In the genomic region with DNA sequence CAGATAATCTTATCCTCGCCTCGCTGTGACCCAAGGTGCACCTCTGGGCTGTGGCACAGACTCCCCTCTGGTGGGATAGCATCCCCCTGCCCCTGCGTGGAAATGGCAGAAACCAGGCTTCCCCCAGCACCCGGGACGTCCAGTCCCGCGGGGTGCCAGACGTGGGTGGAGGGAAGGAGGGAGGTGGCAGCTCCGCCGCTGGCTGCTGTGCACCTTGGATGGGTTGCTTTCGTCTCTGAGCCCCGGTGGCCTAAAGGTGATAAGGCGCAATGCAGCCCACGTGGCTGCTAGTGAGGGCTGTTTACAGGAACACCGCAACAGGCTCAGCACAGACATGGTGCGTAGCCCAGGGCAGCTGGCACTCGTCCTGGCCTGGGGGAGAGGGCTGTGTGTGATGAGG, we compare ENCODE assay signal across 2 cellular contexts.
TF ChIP-seq lines count a peak whose summit lies in the region.

No MANE protein-coding gene starts in this region.

TF ChIP-seq in A549, 52 proteins besides CTCF, POLR2A, EP300 and RAD21:
- TF ChIP-seq ZFP36 (IDR thresholded peaks at IDR 0.05; ENCODE audit: borderline replicate concordance, partially characterized antibody) (peak; percentile 22), RFX5 (IDR thresholded peaks at IDR 0.05) (no peak)
TF ChIP-seq in A549: peak in this region for 1.

TF ChIP-seq in K562, 482 proteins besides CTCF, POLR2A, EP300 and RAD21:
- TF ChIP-seq ZNF707 (CRISPR knock-in tag; conservative IDR thresholded peaks at IDR 0.05): no peak
- no peak for TF ChIP-seq NFATC3 (IDR thresholded peaks at IDR 0.05)
- TF ChIP-seq, protein P1, sequence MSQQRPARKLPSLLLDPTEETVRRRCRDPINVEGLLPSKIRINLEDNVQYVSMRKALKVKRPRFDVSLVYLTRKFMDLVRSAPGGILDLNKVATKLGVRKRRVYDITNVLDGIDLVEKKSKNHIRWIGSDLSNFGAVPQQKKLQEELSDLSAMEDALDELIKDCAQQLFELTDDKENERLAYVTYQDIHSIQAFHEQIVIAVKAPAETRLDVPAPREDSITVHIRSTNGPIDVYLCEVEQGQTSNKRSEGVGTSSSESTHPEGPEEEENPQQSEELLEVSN (IDR thresholded peaks at IDR 0.05; ENCODE audit: borderline replicate concordance in 1 of 2, extremely low read depth in 1 of 2, insufficient read depth in 1 of 2, insufficient read length in 1 of 2, low read depth in 1 of 2, low read length in 1 of 2, poor library complexity in 1 of 2, severe bottlenecking in 1 of 2): peak in 1 of 2 experiments; percentile 29
- no peak for TF ChIP-seq ZNF644 (tag; IDR thresholded peaks at IDR 0.05; ENCODE audit: low read depth)
- TF ChIP-seq PRMT5 (CRISPR knock-in tag; IDR thresholded peaks at IDR 0.05): no peak
- TF ChIP-seq, protein P2, sequence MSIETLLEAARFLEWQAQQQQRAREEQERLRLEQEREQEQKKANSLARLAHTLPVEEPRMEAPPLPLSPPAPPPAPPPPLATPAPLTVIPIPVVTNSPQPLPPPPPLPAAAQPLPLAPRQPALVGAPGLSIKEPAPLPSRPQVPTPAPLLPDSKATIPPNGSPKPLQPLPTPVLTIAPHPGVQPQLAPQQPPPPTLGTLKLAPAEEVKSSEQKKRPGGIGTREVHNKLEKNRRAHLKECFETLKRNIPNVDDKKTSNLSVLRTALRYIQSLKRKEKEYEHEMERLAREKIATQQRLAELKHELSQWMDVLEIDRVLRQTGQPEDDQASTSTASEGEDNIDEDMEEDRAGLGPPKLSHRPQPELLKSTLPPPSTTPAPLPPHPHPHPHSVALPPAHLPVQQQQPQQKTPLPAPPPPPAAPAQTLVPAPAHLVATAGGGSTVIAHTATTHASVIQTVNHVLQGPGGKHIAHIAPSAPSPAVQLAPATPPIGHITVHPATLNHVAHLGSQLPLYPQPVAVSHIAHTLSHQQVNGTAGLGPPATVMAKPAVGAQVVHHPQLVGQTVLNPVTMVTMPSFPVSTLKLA (conservative IDR thresholded peaks at IDR 0.05): peak in 1 of 2 experiments; percentile 43; a peak in 1 of 4 replicates
- TF ChIP-seq, protein P3, sequence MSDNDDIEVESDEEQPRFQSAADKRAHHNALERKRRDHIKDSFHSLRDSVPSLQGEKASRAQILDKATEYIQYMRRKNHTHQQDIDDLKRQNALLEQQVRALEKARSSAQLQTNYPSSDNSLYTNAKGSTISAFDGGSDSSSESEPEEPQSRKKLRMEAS (CRISPR knock-in tag; IDR thresholded peaks at IDR 0.05): peak; percentile 47; the same call in 1 of the 2 replicates
- peak; percentile 36; the same call in 1 of the 2 replicates for TF ChIP-seq L3MBTL2 (IDR thresholded peaks at IDR 0.05)
- TF ChIP-seq ZNF79 (CRISPR knock-in tag; IDR thresholded peaks at IDR 0.05; ENCODE audit: low read depth): no peak
- peak; percentile 68 for TF ChIP-seq ZFP36 (IDR thresholded peaks at IDR 0.05; ENCODE audit: low read depth, low read length, partially characterized antibody)
- no peak; the same call in 1 of the 2 replicates for TF ChIP-seq STAG1 (CRISPR knock-in tag; IDR thresholded peaks at IDR 0.05; ENCODE audit: borderline replicate concordance)
- TF ChIP-seq, protein P4, sequence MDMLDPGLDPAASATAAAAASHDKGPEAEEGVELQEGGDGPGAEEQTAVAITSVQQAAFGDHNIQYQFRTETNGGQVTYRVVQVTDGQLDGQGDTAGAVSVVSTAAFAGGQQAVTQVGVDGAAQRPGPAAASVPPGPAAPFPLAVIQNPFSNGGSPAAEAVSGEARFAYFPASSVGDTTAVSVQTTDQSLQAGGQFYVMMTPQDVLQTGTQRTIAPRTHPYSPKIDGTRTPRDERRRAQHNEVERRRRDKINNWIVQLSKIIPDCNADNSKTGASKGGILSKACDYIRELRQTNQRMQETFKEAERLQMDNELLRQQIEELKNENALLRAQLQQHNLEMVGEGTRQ (CRISPR knock-in tag; IDR thresholded peaks at IDR 0.05): peak; percentile 15; the same call in 1 of the 2 replicates
- TF ChIP-seq, protein P5, sequence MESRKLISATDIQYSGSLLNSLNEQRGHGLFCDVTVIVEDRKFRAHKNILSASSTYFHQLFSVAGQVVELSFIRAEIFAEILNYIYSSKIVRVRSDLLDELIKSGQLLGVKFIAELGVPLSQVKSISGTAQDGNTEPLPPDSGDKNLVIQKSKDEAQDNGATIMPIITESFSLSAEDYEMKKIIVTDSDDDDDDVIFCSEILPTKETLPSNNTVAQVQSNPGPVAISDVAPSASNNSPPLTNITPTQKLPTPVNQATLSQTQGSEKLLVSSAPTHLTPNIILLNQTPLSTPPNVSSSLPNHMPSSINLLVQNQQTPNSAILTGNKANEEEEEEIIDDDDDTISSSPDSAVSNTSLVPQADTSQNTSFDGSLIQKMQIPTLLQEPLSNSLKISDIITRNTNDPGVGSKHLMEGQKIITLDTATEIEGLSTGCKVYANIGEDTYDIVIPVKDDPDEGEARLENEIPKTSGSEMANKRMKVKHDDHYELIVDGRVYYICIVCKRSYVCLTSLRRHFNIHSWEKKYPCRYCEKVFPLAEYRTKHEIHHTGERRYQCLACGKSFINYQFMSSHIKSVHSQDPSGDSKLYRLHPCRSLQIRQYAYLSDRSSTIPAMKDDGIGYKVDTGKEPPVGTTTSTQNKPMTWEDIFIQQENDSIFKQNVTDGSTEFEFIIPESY (CRISPR knock-in tag; IDR thresholded peaks at IDR 0.05): peak; percentile 58; the same call in 1 of the 2 replicates
- TF ChIP-seq ZNF77 (CRISPR knock-in tag; IDR thresholded peaks at IDR 0.05): no peak
- TF ChIP-seq TRIM28 (IDR thresholded peaks at IDR 0.05): no peak
- no peak for TF ChIP-seq HMG20B (CRISPR knock-in tag; IDR thresholded peaks at IDR 0.05)
- TF ChIP-seq, protein P6, sequence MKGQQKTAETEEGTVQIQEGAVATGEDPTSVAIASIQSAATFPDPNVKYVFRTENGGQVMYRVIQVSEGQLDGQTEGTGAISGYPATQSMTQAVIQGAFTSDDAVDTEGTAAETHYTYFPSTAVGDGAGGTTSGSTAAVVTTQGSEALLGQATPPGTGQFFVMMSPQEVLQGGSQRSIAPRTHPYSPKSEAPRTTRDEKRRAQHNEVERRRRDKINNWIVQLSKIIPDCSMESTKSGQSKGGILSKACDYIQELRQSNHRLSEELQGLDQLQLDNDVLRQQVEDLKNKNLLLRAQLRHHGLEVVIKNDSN (CRISPR knock-in tag; IDR thresholded peaks at IDR 0.05): 0 out of 2 replicates have a peak, but pooled peaks have one; percentile 18
- no peak for TF ChIP-seq TBL1XR1 (IDR thresholded peaks at IDR 0.05; ENCODE audit: low read length in 2 of 2)
- TF ChIP-seq ATF7 (IDR thresholded peaks at IDR 0.05): no peak
- TF ChIP-seq SP1 (CRISPR knock-in tag; IDR thresholded peaks at IDR 0.05): no peak
- TF ChIP-seq BCOR (IDR thresholded peaks at IDR 0.05): peak; percentile 25; the same call in 1 of the 2 replicates
- TF ChIP-seq, protein P7, sequence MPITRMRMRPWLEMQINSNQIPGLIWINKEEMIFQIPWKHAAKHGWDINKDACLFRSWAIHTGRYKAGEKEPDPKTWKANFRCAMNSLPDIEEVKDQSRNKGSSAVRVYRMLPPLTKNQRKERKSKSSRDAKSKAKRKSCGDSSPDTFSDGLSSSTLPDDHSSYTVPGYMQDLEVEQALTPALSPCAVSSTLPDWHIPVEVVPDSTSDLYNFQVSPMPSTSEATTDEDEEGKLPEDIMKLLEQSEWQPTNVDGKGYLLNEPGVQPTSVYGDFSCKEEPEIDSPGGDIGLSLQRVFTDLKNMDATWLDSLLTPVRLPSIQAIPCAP (CRISPR knock-in tag; IDR thresholded peaks at IDR 0.05; ENCODE audit: borderline replicate concordance): no peak
